ENCODE assay signal across 18 cellular contexts in the genomic region with DNA sequence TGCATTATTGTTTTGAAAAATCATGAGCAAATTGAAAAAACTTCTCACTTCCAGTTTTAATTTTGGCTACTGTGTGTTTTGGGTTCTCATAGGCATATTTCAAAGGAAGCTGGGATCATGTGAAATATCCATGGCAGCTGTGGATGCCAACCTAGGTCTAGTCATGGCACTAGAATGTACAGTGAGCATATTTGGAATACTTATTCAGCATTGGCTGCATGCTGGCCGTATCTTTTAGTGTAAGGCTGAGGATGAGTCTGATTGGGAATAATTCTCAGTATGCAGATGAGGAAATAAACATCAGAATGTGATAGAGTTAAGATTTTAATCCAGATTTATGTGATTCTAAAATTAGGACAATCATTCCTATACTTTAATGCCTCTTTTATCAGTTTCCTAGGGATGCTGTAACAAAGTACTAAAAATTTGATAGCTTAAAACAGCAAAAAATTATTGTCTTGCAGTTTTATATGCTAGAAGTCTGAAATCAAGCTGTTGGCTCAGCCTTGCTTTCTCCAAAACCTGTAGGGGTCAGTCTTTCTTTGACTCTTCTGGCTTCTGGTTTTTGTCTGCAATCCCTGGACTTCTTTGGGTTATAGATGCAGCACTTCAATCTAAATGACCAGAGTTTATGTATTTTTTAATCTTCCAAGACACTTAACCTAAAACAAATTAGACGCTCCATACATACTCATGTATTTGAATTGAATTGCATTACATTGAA. TPM values are rescaled to one million over a fixed set of nuclear protein-coding genes. Genes with fewer than 3 reads are reported as not detected.
DNase-seq lines count a peak whose midpoint lies in the region; ATAC-seq and TF ChIP-seq lines count a peak whose summit lies in the region.
"Had no signal": no experiment of that assay in that cellular context is flagged by ENCODE, and none has a peak within 500 bp of the region (broad histone marks: within the 10 kb centered on the region; RNA-seq: fewer than 3 reads in every experiment).

No MANE protein-coding gene starts in this region.

- no peaks in the 10 kb centered on the region for H3K9me3 Mint-ChIP-seq in MCF 10A (ENCODE audit: unreplicated experiment)

- TF ChIP-seq POLR2A in breast epithelium (IDR thresholded peaks at IDR 0.05), result no peak

- no peak for ATAC-seq in GM19035 (IDR thresholded peaks at IDR 0.05; ENCODE audit: unreplicated experiment)
- ATAC-seq: lower lobe of right lung had no signal

- H3K4me1 Mint-ChIP-seq in MCF 10A (ENCODE audit: insufficient read depth, unreplicated experiment), result no peaks in the 10 kb centered on the region

- H3K36me3 ChIP-seq in breast epithelium, result no peaks in the 10 kb centered on the region
- H3K36me3 ChIP-seq: lower lobe of right lung had no signal

- no peak overlapping the region for H3K4me3 Mint-ChIP-seq in MCF 10A (ENCODE audit: unreplicated experiment)

- intact Hi-C loops in MCF 10A (cut with micrococcal nuclease) (no loop called here), breast epithelium (cut with DNase I; ENCODE audit: low total_unique reads) (no loop called here)

- no peaks in the 10 kb centered on the region for H3K4me1 ChIP-seq in breast epithelium
- H3K4me1 ChIP-seq: lower lobe of right lung had no signal

- no peaks in the 10 kb centered on the region for H3K27me3 Mint-ChIP-seq in MCF 10A (ENCODE audit: insufficient read depth, unreplicated experiment)

- H3K9me3 ChIP-seq in breast epithelium, result no peaks in the 10 kb centered on the region
- H3K9me3 ChIP-seq: lower lobe of right lung had no signal

- no peak for TF ChIP-seq CTCF in MCF 10A (IDR thresholded peaks at IDR 0.05; ENCODE audit: unreplicated experiment)
- no peak for TF ChIP-seq CTCF in breast epithelium (IDR thresholded peaks at IDR 0.05)
- TF ChIP-seq CTCF in foreskin fibroblast (IDR thresholded peaks at IDR 0.05; ENCODE audit: low read depth, low read length), result peak; percentile 23

- CTCF ChIA-PET in MCF 10A (lab: Yijun Ruan, JAX), result interaction anchor here (0.6 kb wide), 2 partner anchors 1293 to 1777 kb away, joined by 3 to 4 read pairs; no protein-coding TSS in a partner anchor

- H3K4me3 ChIP-seq in breast epithelium (no peak overlapping the region), foreskin fibroblast (ENCODE audit: low read depth in 1 of 2, low read length in 2 of 2) (no peak overlapping the region)
- H3K4me3 ChIP-seq: lower lobe of right lung had no signal

- no peak overlapping the region for H3K27ac Mint-ChIP-seq in MCF 10A (ENCODE audit: low read depth, unreplicated experiment)

- POLR2A ChIA-PET in MCF 10A (lab: Yijun Ruan, JAX), result no interaction called here

- H3K36me3 Mint-ChIP-seq in MCF 10A (ENCODE audit: insufficient read depth, unreplicated experiment), result no peaks in the 10 kb centered on the region

- peak; percentile 36 for DNase-seq in MCF 10A (ENCODE audit: unreplicated experiment)
- no peak for DNase-seq in breast epithelium (ENCODE audit: low spot score in 2 of 2)
- peak; percentile 64 to 78 for DNase-seq in SW 1271 (lab: John Stamatoyannopoulos, UW)
- DNase-seq in foreskin fibroblast, result peak; percentile 41 to 57
- peak; percentile 13 for DNase-seq in stromal cell of bone marrow (ENCODE audit: low read depth)
- no peak for DNase-seq in DMS79 (lab: John Stamatoyannopoulos, UW)
- no peak for DNase-seq in stimulated activated CD4-positive, alpha-beta T cell treated with anti-CD3 and anti-CD28 coated beads, Interleukin-2, amount 100 ng/mL, for 24 hours
- DNase-seq: activated CD8-positive, alpha-beta memory T cell treated with anti-CD3 and anti-CD28 coated beads for 24 hours; activated naive CD4-positive, alpha-beta T cell treated with Interleukin-2 at 50 U/mL for 16 hours; cortex of kidney; DND-41; lower lobe of right lung; NCI-H1436; NCI-H524 treated with DMSO at 0.1 percent for 48 hours; occipital lobe had no signal

- no TSS peak for BruUV-seq in MCF 10A (replicated peaks; lab: Mats Ljungman, UMichigan)

- H3K27ac ChIP-seq in breast epithelium, result no peak overlapping the region
- H3K27ac ChIP-seq: lower lobe of right lung had no signal

- no peaks in the 10 kb centered on the region for H3K27me3 ChIP-seq in breast epithelium

RNA-seq across cellular contexts. Expression of gene DEFB112, which starts 37.7 kb away (rescaled TPM):
- total RNA-seq in MCF 10A (2022), result not detected in 2 replicates
- not detected for total RNA-seq in breast epithelium
- total RNA-seq: glomerular endothelial cell, lower lobe of right lung, occipital lobe, ureter had no signal

Comparison
In these comparisons a context has a peak if more than half of its experiments do, and no peak if none do; other contexts are left out.
1. DNase-seq: peak in MCF 10A (single experiment), SW 1271 (2 of 2), foreskin fibroblast (2 of 2) and stromal cell of bone marrow (single experiment); none in breast epithelium (0 of 2), DMS79 (single experiment) and stimulated activated CD4-positive, alpha-beta T cell treated with anti-CD3 and anti-CD28 coated beads, Interleukin-2, amount 100 ng/mL, for 24 hours (0 of 2).